ENCODE assay signal across 27 cellular contexts in the genomic region with DNA sequence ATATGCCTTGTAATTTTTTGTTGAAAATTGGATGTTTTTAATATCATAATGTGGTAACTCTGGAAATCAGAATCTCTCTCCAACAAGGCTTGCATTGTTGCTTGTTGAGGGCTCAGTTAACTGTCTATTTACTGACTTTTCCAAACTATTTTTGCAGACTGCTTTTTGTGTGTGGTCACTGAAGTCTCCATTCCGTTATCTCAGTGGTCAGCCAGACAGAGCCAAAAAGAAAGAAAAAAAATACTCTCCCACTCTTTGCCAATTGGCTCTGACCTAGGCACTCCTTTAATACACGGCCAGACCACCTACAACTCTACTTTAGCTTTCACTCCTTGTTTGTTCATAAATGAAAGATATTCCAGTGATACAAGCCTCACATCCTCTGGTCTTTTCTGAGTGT. TPM values are rescaled to one million over a fixed set of nuclear protein-coding genes. Genes with fewer than 3 reads are reported as not detected.
DNase-seq lines count a peak whose midpoint lies in the region; ATAC-seq, FAIRE-seq and TF ChIP-seq lines count a peak whose summit lies in the region.
"Had no signal": no experiment of that assay in that cellular context is flagged by ENCODE, and none has a peak within 500 bp of the region (broad histone marks: within the 10 kb centered on the region; RNA-seq: fewer than 3 reads in every experiment).

No MANE protein-coding gene starts in this region.

- no peak for TF ChIP-seq POLR2A in GM18505 (IDR thresholded peaks at IDR 0.05; ENCODE audit: borderline replicate concordance, extremely low read depth, insufficient read depth, insufficient read length)

- no peak overlapping the region for H2AFZ ChIP-seq in astrocyte (ENCODE audit: low read depth, low read length)

- H3K4me1 Mint-ChIP-seq in astrocyte (ENCODE audit: low read depth, unreplicated experiment): no peaks in the 10 kb centered on the region
- H3K4me1 Mint-ChIP-seq: B cell had no signal

- H3K4me3 ChIP-seq in astrocyte (ENCODE audit: insufficient read depth, low read depth, low read length) (no peak overlapping the region), fibroblast of the aortic adventitia (ENCODE audit: low read depth, low read length) (no peak overlapping the region)
- H3K4me3 ChIP-seq: A549; BLaER1 treated with 17β-estradiol and CSF1 and Interleukin-3, amounts not matched to agents 10 nM and 100 nM; GM12878 had no signal

- H3K4me1 ChIP-seq in astrocyte (ENCODE audit: insufficient read depth, low read length): no peaks in the 10 kb centered on the region
- H3K4me1 ChIP-seq: A549; BLaER1 treated with 17β-estradiol and CSF1 and Interleukin-3, amounts not matched to agents 10 nM and 100 nM had no signal

- ATAC-seq in Right ventricle myocardium inferior (peak; percentile 50), sciatic nerve (peak; percentile 41), GM18505 (IDR thresholded peaks at IDR 0.05; ENCODE audit: unreplicated experiment) (no peak)
- ATAC-seq: A549; CD8-positive, alpha-beta T cell; GM12878 had no signal

- no peak overlapping the region for H3K27ac ChIP-seq in astrocyte (ENCODE audit: low read depth, low read length)
- H3K27ac ChIP-seq: 22Rv1; A549; BLaER1 treated with 17β-estradiol and CSF1 and Interleukin-3, amounts not matched to agents 10 nM and 100 nM; C4-2B had no signal

- H3K36me3 ChIP-seq in astrocyte (ENCODE audit: insufficient read depth, low read length): no peaks in the 10 kb centered on the region

- H3K4me3 Mint-ChIP-seq in astrocyte (ENCODE audit: unreplicated experiment): no peak overlapping the region
- H3K4me3 Mint-ChIP-seq: B cell; CD4-positive, alpha-beta T cell; CD8-positive, alpha-beta T cell had no signal

- H3K27ac Mint-ChIP-seq in astrocyte (ENCODE audit: unreplicated experiment): no peak overlapping the region
- H3K27ac Mint-ChIP-seq: B cell; CD4-positive, alpha-beta T cell; CD8-positive, alpha-beta T cell had no signal

- FAIRE-seq in astrocyte (lab: Jason Lieb, UNC): no peak
- FAIRE-seq: A549, GM12878, GM12892, GM19239 had no signal

- no peak for DNase-seq in Right ventricle myocardium inferior (ENCODE audit: missing footprints)
- DNase-seq in cardiac septum (ENCODE audit: low spot score): no peak
- peak; percentile 6 for DNase-seq in astrocyte (ENCODE audit: low read depth)
- DNase-seq in fibroblast of the aortic adventitia (ENCODE audit: low read depth): peak; percentile 30
- DNase-seq in sciatic nerve (ENCODE audit: low spot score): no peak
- DNase-seq in HPDE6-E6E7 (ENCODE audit: extremely low spot score): no peak
- no peak for DNase-seq in NCI-H524 (lab: John Stamatoyannopoulos, UW)
- DNase-seq: AML-193; CD4-positive, alpha-beta T cell; CD8-positive, alpha-beta T cell; COR-L47; DMS 273 treated with DMSO at 0.1 percent for 48 hours; DMS153; DMS53; DMS79; DND-41; EL; GDM1 had no signal

- no peaks in the 10 kb centered on the region for H3K27me3 Mint-ChIP-seq in astrocyte (ENCODE audit: low read depth, unreplicated experiment)
- H3K27me3 Mint-ChIP-seq: B cell; CD4-positive, alpha-beta T cell had no signal

- intact Hi-C loops in Right ventricle myocardium inferior (cut with DNase I): no loop called here
- intact Hi-C loops in cardiac septum (cut with DNase I): no loop called here
- intact Hi-C loops in sciatic nerve (cut with DNase I): loop anchor here (10.0 kb wide), 1 partner anchor 1172 kb away; no protein-coding TSS in a partner anchor

- H3K27me3 ChIP-seq in astrocyte (ENCODE audit: insufficient read depth, low read length): no peaks in the 10 kb centered on the region
- H3K27me3 ChIP-seq: BLaER1 treated with 17β-estradiol and CSF1 and Interleukin-3, amounts not matched to agents 10 nM and 100 nM had no signal

- no peak overlapping the region for H3K4me2 ChIP-seq in astrocyte (ENCODE audit: low read length)
- H3K4me2 ChIP-seq: A549; BLaER1 treated with 17β-estradiol and CSF1 and Interleukin-3, amounts not matched to agents 10 nM and 100 nM had no signal

- no peaks in the 10 kb centered on the region for H3K9me3 ChIP-seq in astrocyte (ENCODE audit: insufficient read depth, low read depth, low read length)
- H3K9me3 ChIP-seq: A549; BLaER1 treated with 17β-estradiol and CSF1 and Interleukin-3, amounts not matched to agents 10 nM and 100 nM had no signal

- H3K9ac ChIP-seq in astrocyte (ENCODE audit: low read length): no peak overlapping the region
- H3K9ac ChIP-seq: BLaER1 treated with 17β-estradiol and CSF1 and Interleukin-3, amounts not matched to agents 10 nM and 100 nM had no signal

- H4K20me1 ChIP-seq in astrocyte (ENCODE audit: insufficient read depth, low read length): no peaks in the 10 kb centered on the region
- H4K20me1 ChIP-seq: BLaER1 treated with 17β-estradiol and CSF1 and Interleukin-3, amounts not matched to agents 10 nM and 100 nM had no signal

- no peaks in the 10 kb centered on the region for H3K9me3 Mint-ChIP-seq in astrocyte (ENCODE audit: unreplicated experiment)
- H3K9me3 Mint-ChIP-seq: CD4-positive, alpha-beta T cell; CD8-positive, alpha-beta T cell had no signal

- no peaks in the 10 kb centered on the region for H3K36me3 Mint-ChIP-seq in astrocyte (ENCODE audit: low read depth, unreplicated experiment)

- TF ChIP-seq CTCF in astrocyte (IDR thresholded peaks at IDR 0.05; ENCODE audit: insufficient read depth, low read depth, low read length) (no peak), fibroblast of the aortic adventitia (IDR thresholded peaks at IDR 0.05; ENCODE audit: insufficient read depth, low read length) (no peak)

- H3K79me2 ChIP-seq in astrocyte (ENCODE audit: insufficient read depth, low read length): no peaks in the 10 kb centered on the region

RNA-seq across cellular contexts. Expression of gene IFT80, which starts 52.5 kb away (rescaled TPM):
- total RNA-seq in Right ventricle myocardium inferior (8.9 TPM), cardiac septum (10.7 TPM), astrocyte (25.2 and 27.3 TPM in 2 replicates), fibroblast of the aortic adventitia (ENCODE audit: low replicate concordance) (61.0 and 79.2 TPM in 2 replicates), sciatic nerve (26.8 TPM)

RNA-seq across cellular contexts. Expression of gene SMC4, which starts 52.9 kb away (rescaled TPM):
- total RNA-seq in Right ventricle myocardium inferior (20.1 TPM), cardiac septum (17.5 TPM), astrocyte (34.1 and 38.6 TPM in 2 replicates), fibroblast of the aortic adventitia (ENCODE audit: low replicate concordance) (48.7 and 130 TPM in 2 replicates), sciatic nerve (21.4 TPM)

Comparison
In these comparisons a context has a peak if more than half of its experiments do, and no peak if none do; other contexts are left out.
1. DNase-seq: peak in astrocyte (single experiment) and fibroblast of the aortic adventitia (single experiment); none in Right ventricle myocardium inferior (single experiment), cardiac septum (single experiment), sciatic nerve (single experiment), HPDE6-E6E7 (single experiment) and NCI-H524 (0 of 2).